In genomic region chr2:68135448-68136320, GRCh38 we compare ENCODE assay signal across 20 cellular contexts. TPM values are rescaled to one million over a fixed set of nuclear protein-coding genes. Genes with fewer than 3 reads are reported as not detected.
DNase-seq lines count a peak whose midpoint lies in the region; ATAC-seq and FAIRE-seq lines count a peak whose summit lies in the region.
"Had no signal": no experiment of that assay in that cellular context is flagged by ENCODE, and none has a peak within 500 bp of the region (broad histone marks: within the 10 kb centered on the region; RNA-seq: fewer than 3 reads in every experiment).

No MANE protein-coding gene starts in this region.

- peaks cover 0 to 2% of the 10 kb centered on the region in 2 donors for H3K36me3 ChIP-seq in small intestine (ENCODE audit: control insufficient read depth in 2 of 2, insufficient read depth in 2 of 2, low read length in 2 of 2)

- no peaks in the 10 kb centered on the region for H3K27me3 ChIP-seq in small intestine (ENCODE audit: control insufficient read depth in 2 of 2, insufficient read depth in 2 of 2, low read length in 2 of 2)

- H3K27ac Mint-ChIP-seq in central memory CD8-positive, alpha-beta T cell (ENCODE audit: low read depth), result peak overlapping the region; percentile 6
- H3K27ac Mint-ChIP-seq in activated naive CD8-positive, alpha-beta T cell treated with anti-CD3 and anti-CD28 coated beads, Interleukin-2, amount 50 U/mL, for 24 hours, result no peak overlapping the region
- H3K27ac Mint-ChIP-seq: CD4-positive, alpha-beta T cell had no signal

- no peaks in the 10 kb centered on the region for H3K9me3 Mint-ChIP-seq in central memory CD8-positive, alpha-beta T cell
- no peaks in the 10 kb centered on the region for H3K9me3 Mint-ChIP-seq in activated naive CD8-positive, alpha-beta T cell treated with anti-CD3 and anti-CD28 coated beads, Interleukin-2, amount 50 U/mL, for 24 hours
- H3K9me3 Mint-ChIP-seq: CD4-positive, alpha-beta T cell had no signal

- no peak overlapping the region for H3K4me3 ChIP-seq in small intestine (ENCODE audit: low read depth in 1 of 2, low read length in 2 of 2)
- H3K4me3 ChIP-seq: GM23248, SK-N-MC had no signal

- H3K27me3 Mint-ChIP-seq in central memory CD8-positive, alpha-beta T cell, result no peaks in the 10 kb centered on the region
- no peaks in the 10 kb centered on the region for H3K27me3 Mint-ChIP-seq in activated naive CD8-positive, alpha-beta T cell treated with anti-CD3 and anti-CD28 coated beads, Interleukin-2, amount 50 U/mL, for 24 hours
- H3K27me3 Mint-ChIP-seq: CD4-positive, alpha-beta T cell had no signal

- DNase-seq in D341Med (ENCODE audit: low spot score) (peak; percentile 40), OCI-M1 (lab: John Stamatoyannopoulos, UW) (peak; percentile 93), small intestine (peak; percentile 48)
- no peak for DNase-seq in central memory CD8-positive, alpha-beta T cell (ENCODE audit: low spot score in 2 of 2)
- DNase-seq in activated naive CD8-positive, alpha-beta T cell treated with anti-CD3 and anti-CD28 coated beads, Interleukin-2, amount 50 U/mL, for 24 hours, result no peak
- DNase-seq: Calu3; CD4-positive, alpha-beta T cell; DMS79; GM23248; HCEC 1CT; NCI-H1417 treated with DMSO at 0.1 percent for 48 hours; NCI-H1930; NCI-H2171 treated with DMSO at 0.1 percent for 48 hours; NCI-H510A; NCI-H774; Right ventricle myocardium superior had no signal

- no peak for ATAC-seq in central memory CD8-positive, alpha-beta T cell (replicated peaks; ENCODE audit: extremely low read depth, poor library complexity, severe bottlenecking)
- ATAC-seq in HG03135 (IDR thresholded peaks at IDR 0.05; ENCODE audit: unreplicated experiment) (no peak), GM21360 (IDR thresholded peaks at IDR 0.05; ENCODE audit: unreplicated experiment) (no peak)
- no peak for ATAC-seq in activated naive CD8-positive, alpha-beta T cell treated with anti-CD3 and anti-CD28 coated beads, Interleukin-2, amount 50 U/mL, for 24 hours

- H3K4me1 ChIP-seq in small intestine (ENCODE audit: control insufficient read depth in 2 of 2, insufficient read depth in 1 of 2, low read depth in 1 of 2, low read length in 1 of 2), result no peaks in the 10 kb centered on the region

- FAIRE-seq in small intestine (lab: Jason Lieb, UNC), result no peak
- FAIRE-seq: RCC 7860 had no signal

- H3K4me3 Mint-ChIP-seq in central memory CD8-positive, alpha-beta T cell, result no peak overlapping the region
- no peak overlapping the region for H3K4me3 Mint-ChIP-seq in activated naive CD8-positive, alpha-beta T cell treated with anti-CD3 and anti-CD28 coated beads, Interleukin-2, amount 50 U/mL, for 24 hours
- H3K4me3 Mint-ChIP-seq: CD4-positive, alpha-beta T cell had no signal

- 29 to 55% (median 45%) methylated on average over 7 of the region's 7 CpGs for WGBS in small intestine, 3 donors

- H3K27ac ChIP-seq in small intestine (ENCODE audit: low read depth in 1 of 2, low read length in 1 of 2), result no peak overlapping the region
- H3K27ac ChIP-seq: GM23248, SK-N-MC had no signal

- peaks cover 15% of the 10 kb centered on the region for H3K36me3 Mint-ChIP-seq in central memory CD8-positive, alpha-beta T cell (ENCODE audit: insufficient read depth)
- peaks cover 10% of the 10 kb centered on the region for H3K36me3 Mint-ChIP-seq in activated naive CD8-positive, alpha-beta T cell treated with anti-CD3 and anti-CD28 coated beads, Interleukin-2, amount 50 U/mL, for 24 hours (ENCODE audit: low read depth)

- H3K4me1 Mint-ChIP-seq in central memory CD8-positive, alpha-beta T cell, result peaks cover 5% of the 10 kb centered on the region
- no peaks in the 10 kb centered on the region for H3K4me1 Mint-ChIP-seq in activated naive CD8-positive, alpha-beta T cell treated with anti-CD3 and anti-CD28 coated beads, Interleukin-2, amount 50 U/mL, for 24 hours

- no peaks in the 10 kb centered on the region for H3K9me3 ChIP-seq in small intestine (ENCODE audit: control insufficient read depth, low read depth)

RNA-seq across cellular contexts. Expression of gene PNO1, which starts 22.0 kb away (rescaled TPM):
- 10 to 100 TPM in 1 of 3 donors, 1 to 10 TPM in 2; 4.9 to 11.7 (median 6.8) TPM for polyA plus RNA-seq in small intestine

Comparison
In these comparisons a context has a peak if more than half of its experiments do, and no peak if none do; other contexts are left out.
1. DNase-seq: peak in D341Med (single experiment), OCI-M1 (single experiment) and small intestine (single experiment); none in central memory CD8-positive, alpha-beta T cell (0 of 2) and activated naive CD8-positive, alpha-beta T cell treated with anti-CD3 and anti-CD28 coated beads, Interleukin-2, amount 50 U/mL, for 24 hours (single experiment).